In genomic region chr7:18566829-18567228, GRCh38 we compare ENCODE assay signal across 11 cellular contexts.
DNase-seq lines count a peak whose midpoint lies in the region; ATAC-seq lines count a peak whose summit lies in the region.
"Had no signal": no experiment of that assay in that cellular context is flagged by ENCODE, and none has a peak within 500 bp of the region (broad histone marks: within the 10 kb centered on the region; RNA-seq: fewer than 3 reads in every experiment).

No MANE protein-coding gene starts in this region.

- DNase-seq in stimulated activated naive CD8-positive, alpha-beta T cell treated with anti-CD3 and anti-CD28 coated beads, Interleukin-15, Interleukin-2, amounts not matched to agents 100 U/mL and 50 U/mL, for 24 hours = no peak
- no peak for DNase-seq in stimulated activated naive CD8-positive, alpha-beta T cell treated with anti-CD3 and anti-CD28 coated beads, Interleukin-15, amount 100 ng/mL, for 72 hours
- DNase-seq in NCI-H69 (lab: John Stamatoyannopoulos, UW) (peak; percentile 40), HUDEP-2 (lab: John Stamatoyannopoulos, UW; ENCODE audit: unreplicated experiment in 76 of 76) (no peak), HuH-7 (ENCODE audit: low spot score) (no peak), NCI-H2196 treated with DMSO at 0.1 percent for 48 hours (lab: John Stamatoyannopoulos, UW; ENCODE audit: unreplicated experiment) (no peak), mesendoderm (no peak)
- DNase-seq: activated gamma-delta T cell treated with Interleukin-2 at 50 U/mL for 16 hours had no signal

- no peaks in the 10 kb centered on the region for H3K27me3 Mint-ChIP-seq in stimulated activated naive CD8-positive, alpha-beta T cell treated with anti-CD3 and anti-CD28 coated beads, Interleukin-15, amount 100 ng/mL, for 72 hours
- H3K27me3 Mint-ChIP-seq: stimulated activated naive CD8-positive, alpha-beta T cell treated with anti-CD3 and anti-CD28 coated beads, Interleukin-15, Interleukin-2, amounts not matched to agents 100 ng/mL and 50 ng/mL, for 24 hours had no signal

- no peak overlapping the region for H3K9ac ChIP-seq in mesendoderm (ENCODE audit: low read length)

- no peak overlapping the region for H2BK120ac ChIP-seq in mesendoderm (ENCODE audit: low read depth, low read length)

- H3K36me3 ChIP-seq in mesendoderm (ENCODE audit: control insufficient read depth, insufficient read depth, low read length) = no peaks in the 10 kb centered on the region
- H3K36me3 ChIP-seq: gastroesophageal sphincter had no signal

- H4K8ac ChIP-seq in mesendoderm (ENCODE audit: low read depth, low read length) = no peak overlapping the region

- H3K56ac ChIP-seq in mesendoderm (ENCODE audit: low read length) = no peak overlapping the region

- H3K27me3 ChIP-seq in mesendoderm (ENCODE audit: insufficient read depth, low read length, poor library complexity) = no peaks in the 10 kb centered on the region
- H3K27me3 ChIP-seq: gastroesophageal sphincter had no signal

- no peaks in the 10 kb centered on the region for H3K4me1 Mint-ChIP-seq in stimulated activated naive CD8-positive, alpha-beta T cell treated with anti-CD3 and anti-CD28 coated beads, Interleukin-15, amount 100 ng/mL, for 72 hours

- H3K27ac ChIP-seq in mesendoderm (ENCODE audit: low read depth, low read length) = no peak overlapping the region
- H3K27ac ChIP-seq: gastroesophageal sphincter had no signal

- no peak overlapping the region for H2AK5ac ChIP-seq in mesendoderm (ENCODE audit: low read length)

- no peaks in the 10 kb centered on the region for H3K9me3 Mint-ChIP-seq in stimulated activated naive CD8-positive, alpha-beta T cell treated with anti-CD3 and anti-CD28 coated beads, Interleukin-15, amount 100 ng/mL, for 72 hours
- H3K9me3 Mint-ChIP-seq: stimulated activated naive CD8-positive, alpha-beta T cell treated with anti-CD3 and anti-CD28 coated beads, Interleukin-15, Interleukin-2, amounts not matched to agents 100 ng/mL and 50 ng/mL, for 24 hours had no signal

- no peak overlapping the region for H3K4me2 ChIP-seq in mesendoderm (ENCODE audit: low read length)

- ATAC-seq in stimulated activated naive CD8-positive, alpha-beta T cell treated with anti-CD3 and anti-CD28 coated beads, Interleukin-15, Interleukin-2, amounts not matched to agents 100 U/mL and 50 U/mL, for 24 hours = peak; percentile 40
- ATAC-seq in stimulated activated naive CD8-positive, alpha-beta T cell treated with anti-CD3 and anti-CD28 coated beads, Interleukin-15, amount 100 ng/mL, for 72 hours = no peak
- ATAC-seq in HG02938 (IDR thresholded peaks at IDR 0.05; ENCODE audit: unreplicated experiment) = peak; percentile 92
- ATAC-seq: gastroesophageal sphincter had no signal

- H3K4me3 ChIP-seq in mesendoderm (ENCODE audit: low read length) = no peak overlapping the region
- H3K4me3 ChIP-seq: gastroesophageal sphincter had no signal

- H3K23ac ChIP-seq in mesendoderm (ENCODE audit: low read length) = no peak overlapping the region

- no peak overlapping the region for H4K5ac ChIP-seq in mesendoderm (ENCODE audit: low read length)

- no peak overlapping the region for H3K18ac ChIP-seq in mesendoderm (ENCODE audit: low read length)

- H2BK15ac ChIP-seq in mesendoderm (replicated peaks; ENCODE audit: low read depth) = no peak overlapping the region

- no peak overlapping the region for H3K27ac Mint-ChIP-seq in stimulated activated naive CD8-positive, alpha-beta T cell treated with anti-CD3 and anti-CD28 coated beads, Interleukin-15, amount 100 ng/mL, for 72 hours
- H3K27ac Mint-ChIP-seq: stimulated activated naive CD8-positive, alpha-beta T cell treated with anti-CD3 and anti-CD28 coated beads, Interleukin-15, Interleukin-2, amounts not matched to agents 100 ng/mL and 50 ng/mL, for 24 hours had no signal

- no CpG with 5 or more reads among the region's 7 CpGs for WGBS in mesendoderm (ENCODE audit: extremely low coverage, insufficient coverage, low lambda C conversion rate)

- no peak overlapping the region for H2BK5ac ChIP-seq in mesendoderm (ENCODE audit: low read length)

- H3K4me3 Mint-ChIP-seq in stimulated activated naive CD8-positive, alpha-beta T cell treated with anti-CD3 and anti-CD28 coated beads, Interleukin-15, amount 100 ng/mL, for 72 hours = no peak overlapping the region
- H3K4me3 Mint-ChIP-seq: stimulated activated naive CD8-positive, alpha-beta T cell treated with anti-CD3 and anti-CD28 coated beads, Interleukin-15, Interleukin-2, amounts not matched to agents 100 ng/mL and 50 ng/mL, for 24 hours had no signal

- no peaks in the 10 kb centered on the region for H3K4me1 ChIP-seq in mesendoderm (ENCODE audit: control insufficient read depth, low read depth, low read length)

- H3K4ac ChIP-seq in mesendoderm (ENCODE audit: low read depth, low read length) = no peak overlapping the region

- H3K79me2 ChIP-seq in mesendoderm (ENCODE audit: control insufficient read depth, insufficient read depth, low read length) = no peaks in the 10 kb centered on the region

- H3K79me1 ChIP-seq in mesendoderm (ENCODE audit: low read length) = no peaks in the 10 kb centered on the region
